Comparison of ENCODE assay signal across 8 cellular contexts in the genomic region with DNA sequence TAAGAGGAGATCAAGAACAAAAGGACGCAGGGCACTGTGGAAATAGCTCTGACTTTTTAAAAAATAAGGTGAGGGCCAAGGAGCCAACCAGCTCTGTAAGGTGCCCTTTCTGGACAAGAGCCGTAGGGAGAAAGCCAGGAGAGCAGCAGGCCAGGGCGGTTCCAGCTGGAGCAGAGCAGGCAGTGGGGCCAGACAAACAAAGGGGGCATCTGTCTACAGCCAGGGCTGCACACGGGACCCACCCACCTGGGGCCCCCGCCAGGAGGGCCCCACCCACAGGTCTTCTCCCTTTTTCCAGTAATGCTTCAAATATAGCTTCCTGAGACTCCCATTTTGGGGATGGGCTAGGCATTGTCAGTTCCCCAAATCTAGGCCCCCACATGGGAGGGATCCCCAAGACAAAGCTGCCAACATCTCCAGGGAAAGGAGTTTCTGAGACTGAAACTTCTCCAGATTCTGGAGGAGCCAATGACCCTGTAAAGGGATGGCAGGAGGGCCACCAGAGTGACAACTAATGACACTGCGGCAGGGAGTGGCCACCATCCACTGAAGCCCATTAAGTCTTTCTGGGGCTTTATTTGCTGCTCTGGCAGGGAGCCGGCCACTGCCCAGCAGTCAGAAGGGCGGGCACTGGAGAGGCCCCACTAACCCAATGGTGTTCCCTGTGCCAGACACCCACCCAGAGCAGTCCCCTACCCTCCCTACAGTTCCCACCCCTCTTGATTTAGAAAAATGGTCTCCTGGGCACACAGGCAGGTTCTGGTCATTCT. TPM values are rescaled to one million over a fixed set of nuclear protein-coding genes. Genes with fewer than 3 reads are reported as not detected.
DNase-seq lines count a peak whose midpoint lies in the region; ATAC-seq, FAIRE-seq and TF ChIP-seq lines count a peak whose summit lies in the region.

No MANE protein-coding gene starts in this region.

- no peaks in the 10 kb centered on the region for H3K36me3 ChIP-seq in cardiac muscle cell
- peaks cover 23% of the 10 kb centered on the region; the same call in 1 of the 3 replicates for H3K36me3 ChIP-seq in K562 (ENCODE audit: control insufficient read depth, insufficient read depth, low read length)
- peaks cover 1 to 38% of the 10 kb centered on the region in 2 experiments for H3K36me3 ChIP-seq in mesenchymal stem cell (ENCODE audit: control insufficient read depth in 1 of 2, insufficient read depth in 2 of 2, low read depth in 1 of 2, low read length in 2 of 2)
- no peaks in the 10 kb centered on the region for H3K36me3 ChIP-seq in uterus

- no peak overlapping the region for H2BK12ac ChIP-seq in mesenchymal stem cell (ENCODE audit: low read length in 2 of 2)

- POLR2A ChIA-PET in K562 (lab: Yijun Ruan, JAX): interaction anchor here (0.7 to 1.2 kb wide), 3 partner anchors 10 to 1183 kb away, joined by 3 to 5 read pairs (median 3); no protein-coding TSS in a partner anchor

- no peak overlapping the region for H3K4ac ChIP-seq in mesenchymal stem cell (ENCODE audit: low read depth in 1 of 2, low read length in 2 of 2)

- H3K27me3 ChIP-seq in cardiac muscle cell (no peaks in the 10 kb centered on the region), K562 (ENCODE audit: control insufficient read depth in 2 of 2, insufficient read depth in 2 of 2, low read length in 2 of 2) (no peaks in the 10 kb centered on the region), mesenchymal stem cell (ENCODE audit: control insufficient read depth in 1 of 2, insufficient read depth in 1 of 2, low read length in 2 of 2) (no peaks in the 10 kb centered on the region), uterus (no peaks in the 10 kb centered on the region)

- H3K27ac ChIP-seq in cardiac muscle cell: no peak overlapping the region
- no peak overlapping the region for H3K27ac ChIP-seq in K562 (ENCODE audit: extremely low read depth, low read depth, low read length)
- H3K27ac ChIP-seq in mesenchymal stem cell (ENCODE audit: low read length, poor library complexity, severe bottlenecking): no peak overlapping the region
- H3K27ac ChIP-seq in uterus: peak overlapping the region; percentile 96

- H2BK15ac ChIP-seq in mesenchymal stem cell (ENCODE audit: low read depth, poor library complexity, severe bottlenecking): no peak overlapping the region

- H3K79me2 ChIP-seq in K562 (ENCODE audit: control insufficient read depth, insufficient read depth, low read length): peaks cover 19% of the 10 kb centered on the region

- peak overlapping the region; percentile 36 for H2AK5ac ChIP-seq in mesenchymal stem cell (ENCODE audit: low read length, severe bottlenecking)

- H3K9ac ChIP-seq in K562 (ENCODE audit: insufficient read depth in 1 of 2, low read depth in 2 of 2, low read length in 2 of 2) (peak overlapping the region in 1 of 2 experiments; percentile 73; a peak in 2 of 4 replicates), mesenchymal stem cell (ENCODE audit: low read length) (peak overlapping the region; percentile 92)

- TF ChIP-seq RAD21 in K562 (CRISPR knock-in tag; conservative IDR thresholded peaks at IDR 0.05 in 1 of 2, IDR thresholded peaks at IDR 0.05 in 1 of 2): no peak

- H3K9me1 ChIP-seq in K562 (ENCODE audit: control insufficient read depth, insufficient read depth, low read length): no peaks in the 10 kb centered on the region

- FAIRE-seq in K562 (lab: Jason Lieb, UNC): no peak

- no peak for DNase-seq in cardiac muscle cell (ENCODE audit: low read depth in 1 of 2, low spot score in 1 of 2)
- DNase-seq in Right ventricle myocardium superior: no peak
- DNase-seq in K562 (ENCODE audit: extremely low read depth in 1 of 4, low spot score in 3 of 4): peak in 1 of 4 experiments; percentile 36
- DNase-seq in mesenchymal stem cell: no peak
- peak; percentile 25 to 30 for DNase-seq in uterus
- no peak for DNase-seq in CD1c-positive myeloid dendritic cell (ENCODE audit: extremely low spot score)
- DNase-seq in NCI-H2171 treated with DMSO at 0.1 percent for 48 hours (lab: John Stamatoyannopoulos, UW): no peak
- DNase-seq in central memory CD4-positive, alpha-beta T cell: no peak

- no peak for TF ChIP-seq POLR2A in K562 (conservative IDR thresholded peaks at IDR 0.05)
- TF ChIP-seq POLR2A in uterus (IDR thresholded peaks at IDR 0.05): no peak

- H2BK5ac ChIP-seq in mesenchymal stem cell (ENCODE audit: low read depth, low read length, poor library complexity, severe bottlenecking): peak overlapping the region; percentile 4

- WGBS in K562 (ENCODE audit: insufficient coverage, low coverage, missing lambda C conversion rate): 83% methylated on average over 6 of the region's 8 CpGs
- 67% methylated on average over 8 of the region's 8 CpGs for WGBS in mesenchymal stem cell

- TF ChIP-seq EP300 in K562 (IDR thresholded peaks at IDR 0.05; ENCODE audit: low read length): no peak

- H3K9me3 ChIP-seq in cardiac muscle cell (ENCODE audit: low read depth): no peaks in the 10 kb centered on the region
- H3K9me3 ChIP-seq in K562 (replicated peaks; ENCODE audit: control insufficient read depth, insufficient read depth, low read depth, low read length): no peaks in the 10 kb centered on the region
- no peaks in the 10 kb centered on the region for H3K9me3 ChIP-seq in mesenchymal stem cell (ENCODE audit: control insufficient read depth, low read length)
- no peaks in the 10 kb centered on the region for H3K9me3 ChIP-seq in uterus

- peak overlapping the region; percentile 71 for H2BK120ac ChIP-seq in mesenchymal stem cell (ENCODE audit: low read depth, low read length)

- H2AFZ ChIP-seq in K562 (ENCODE audit: low read depth, low read length) (no peak overlapping the region), mesenchymal stem cell (ENCODE audit: low read depth, low read length) (no peak overlapping the region)

- CTCF ChIA-PET in K562 (lab: Yijun Ruan, JAX; ENCODE audit: low intra/inter-chr PET ratio): interaction anchor here (0.8 kb wide), 1 partner anchor 105 kb away, joined by 3 read pairs; no protein-coding TSS in a partner anchor

- H3K4me1 ChIP-seq in cardiac muscle cell (ENCODE audit: low read depth) (peaks cover 39% of the 10 kb centered on the region), K562 (replicated peaks in 1 of 2; ENCODE audit: control insufficient read depth in 2 of 2, insufficient read depth in 2 of 2, low read length in 2 of 2) (peaks cover 8 to 61% of the 10 kb centered on the region in 2 experiments), mesenchymal stem cell (ENCODE audit: control insufficient read depth, insufficient read depth, low read depth, low read length) (peaks cover 54% of the 10 kb centered on the region), uterus (peaks cover 0 to 18% of the 10 kb centered on the region in 2 donors)

- peak overlapping the region; percentile 85 for H3K4me3 ChIP-seq in cardiac muscle cell
- no peak overlapping the region for H3K4me3 ChIP-seq in K562
- H3K4me3 ChIP-seq in mesenchymal stem cell (ENCODE audit: insufficient read depth in 1 of 2, low read depth in 1 of 2, low read length in 2 of 2): peak overlapping the region in 1 of 2 experiments; percentile 94
- peak overlapping the region; percentile 80 to 97 for H3K4me3 ChIP-seq in uterus

- in situ Hi-C loops in K562 (cut with MboI): loop anchor here (10.0 kb wide), 1 partner anchor 378 kb away; no protein-coding TSS in a partner anchor

- H3K23ac ChIP-seq in mesenchymal stem cell (ENCODE audit: low read length in 2 of 2): no peak overlapping the region

- no peak overlapping the region for H3K14ac ChIP-seq in mesenchymal stem cell (ENCODE audit: low read length in 2 of 2)

- no peak for TF ChIP-seq CTCF in cardiac muscle cell (IDR thresholded peaks at IDR 0.05; ENCODE audit: low read depth, low read length)
- TF ChIP-seq CTCF in K562 (IDR thresholded peaks at IDR 0.05 in 2 of 3, conservative IDR thresholded peaks at IDR 0.05 in 1 of 3; ENCODE audit: insufficient read depth in 2 of 3, low read depth in 1 of 3, low read length in 3 of 3): no peak
- no peak for TF ChIP-seq CTCF in uterus (IDR thresholded peaks at IDR 0.05)

- H3K4me2 ChIP-seq in K562 (ENCODE audit: insufficient read depth, low read length) (peak overlapping the region; percentile 72; the same call in 1 of the 2 replicates), mesenchymal stem cell (ENCODE audit: low read length, poor library complexity, severe bottlenecking) (peak overlapping the region; percentile 94)

- H4K91ac ChIP-seq in mesenchymal stem cell (ENCODE audit: low read length): peak overlapping the region; percentile 39

- peaks cover 21% of the 10 kb centered on the region for H3K79me1 ChIP-seq in mesenchymal stem cell (replicated peaks; ENCODE audit: low read length, poor library complexity, severe bottlenecking)

- ATAC-seq in Right ventricle myocardium superior (ENCODE audit: poor library complexity) (no peak), K562 (no peak)

- H3K18ac ChIP-seq in mesenchymal stem cell (ENCODE audit: low read depth in 1 of 2, low read length in 2 of 2): no peak overlapping the region

- no peaks in the 10 kb centered on the region for H4K20me1 ChIP-seq in K562 (replicated peaks; ENCODE audit: control insufficient read depth, insufficient read depth, low read length)

- intact Hi-C loops in Right ventricle myocardium superior (cut with DNase I): no loop called here
- intact Hi-C loops in K562 (cut with micrococcal nuclease): loop anchor here (5.0 kb wide), 4 partner anchors 46 to 386 kb away; a partner anchor contains a TSS
- intact Hi-C loops in uterus (cut with DNase I; ENCODE audit: low total_unique reads): loop anchor here (10.0 kb wide), 2 partner anchors 178 to 378 kb away; no protein-coding TSS in a partner anchor

- H4K8ac ChIP-seq in mesenchymal stem cell (ENCODE audit: low read length): no peak overlapping the region

- BruUV-seq in K562 (replicated peaks; lab: Mats Ljungman, UMichigan): no TSS peak

RNA-seq across cellular contexts. Expression of a gene that starts 1.9 kb away (rescaled TPM):
- 31.5 and 42.8 TPM in 2 replicates for total RNA-seq in cardiac muscle cell
- 10.0 and 16.5 TPM in 2 replicates for polyA plus RNA-seq in cardiac muscle cell
- total RNA-seq in Right ventricle myocardium superior: 12.5 TPM
- 11.1 and 14.8 TPM in 2 replicates for total RNA-seq in K562 (2011; cell fraction: chromatin; rRNA removed; ENCODE audit: low replicate concordance)
- total RNA-seq in K562 (2011; cell fraction: nucleolus; rRNA removed): 8.8 and 11.5 TPM in 2 replicates
- 12.8 and 16.3 TPM in 2 replicates for total RNA-seq in K562 (2011; cell fraction: nucleoplasm; rRNA removed)
- 6.7 and 7.6 TPM in 2 replicates for total RNA-seq in K562 (2014; rRNA removed)
- 2.9 and 3.0 TPM in 2 replicates for total RNA-seq in K562 (2014; rRNA removed; fragmentation: Illumina TruSeq; extraction: Trizol)
- total RNA-seq in K562 (2015; rRNA removed; fragmentation: Illumina TruSeq; extraction: Trizol): 3.7 and 4.2 TPM in 2 replicates
- total RNA-seq in K562 (2021): 8.4 and 12.3 TPM in 2 replicates
- polyA plus RNA-seq in K562 (2011; rRNA removed): 2.6 and 2.8 TPM in 2 replicates
- polyA plus RNA-seq in K562 (2011; cell fraction: cytosol; rRNA removed): 1.7 and 4.1 TPM in 2 replicates
- polyA plus RNA-seq in K562 (2011; cell fraction: nucleus; rRNA removed): 10.4 and 14.9 TPM in 2 replicates
- polyA plus RNA-seq in K562 (2012): 3.1 and 3.3 TPM in 2 replicates
- 2.5 and 2.6 TPM in 2 replicates for polyA plus RNA-seq in K562 (2014; fragmentation: Illumina TruSeq; extraction: Trizol)
- under 1 TPM; 0.45 TPM for polyA plus RNA-seq in K562 (2014; fragmentation: Nextera tagmentation; extraction: Ambion mirVana)
- polyA plus RNA-seq in K562 (2014; rRNA removed): 4.6 and 5.1 TPM in 2 replicates
- polyA minus RNA-seq in K562 (2011; rRNA and poly(A)+ RNA removed): 1.9 and 2.1 TPM in 2 replicates
- 2.3 and 4.7 TPM in 2 replicates for polyA minus RNA-seq in K562 (2011; cell fraction: cytosol; rRNA and poly(A)+ RNA removed)
- polyA minus RNA-seq in K562 (2011; cell fraction: nucleus; rRNA and poly(A)+ RNA removed): 5.1 and 5.3 TPM in 2 replicates
- 15.0 TPM for polyA plus RNA-seq in mesenchymal stem cell (2013, experiment 1 of 2)
- 15.0 TPM for polyA plus RNA-seq in mesenchymal stem cell (2013, experiment 2 of 2)
- total RNA-seq in uterus: 10 to 100 TPM; 19.7 to 61.5 (median 48.4) TPM

RNA-seq across cellular contexts. Expression of a gene that starts 46.6 kb away (rescaled TPM):
- 44.5 and 45.2 TPM in 2 replicates for total RNA-seq in cardiac muscle cell
- 8.2 and 9.0 TPM in 2 replicates for polyA plus RNA-seq in cardiac muscle cell
- total RNA-seq in Right ventricle myocardium superior: 11.3 TPM
- total RNA-seq in K562 (2011; cell fraction: chromatin; rRNA removed; ENCODE audit: low replicate concordance): 22.0 and 38.1 TPM in 2 replicates
- 26.2 and 28.3 TPM in 2 replicates for total RNA-seq in K562 (2011; cell fraction: nucleolus; rRNA removed)
- total RNA-seq in K562 (2011; cell fraction: nucleoplasm; rRNA removed): 23.4 and 29.6 TPM in 2 replicates
- total RNA-seq in K562 (2014; rRNA removed): 36.3 and 39.3 TPM in 2 replicates
- 11.5 and 11.8 TPM in 2 replicates for total RNA-seq in K562 (2014; rRNA removed; fragmentation: Illumina TruSeq; extraction: Trizol)
- total RNA-seq in K562 (2015; rRNA removed; fragmentation: Illumina TruSeq; extraction: Trizol): 31.4 and 31.9 TPM in 2 replicates
- 33.0 and 35.3 TPM in 2 replicates for total RNA-seq in K562 (2021)
- polyA plus RNA-seq in K562 (2011; rRNA removed): 15.1 and 16.9 TPM in 2 replicates
- 18.9 and 34.3 TPM in 2 replicates for polyA plus RNA-seq in K562 (2011; cell fraction: cytosol; rRNA removed)
- polyA plus RNA-seq in K562 (2011; cell fraction: nucleus; rRNA removed): 17.4 and 25.9 TPM in 2 replicates
- polyA plus RNA-seq in K562 (2012): 29.5 and 34.3 TPM in 2 replicates
- polyA plus RNA-seq in K562 (2014; fragmentation: Illumina TruSeq; extraction: Trizol): 19.6 and 26.5 TPM in 2 replicates
- under 1 TPM; 0.70 to 0.95 TPM for polyA plus RNA-seq in K562 (2014; fragmentation: Nextera tagmentation; extraction: Ambion mirVana)
- 35.0 and 38.6 TPM in 2 replicates for polyA plus RNA-seq in K562 (2014; rRNA removed)
- polyA minus RNA-seq in K562 (2011; rRNA and poly(A)+ RNA removed): 4.3 and 4.6 TPM in 2 replicates
- 10.5 and 11.5 TPM in 2 replicates for polyA minus RNA-seq in K562 (2011; cell fraction: cytosol; rRNA and poly(A)+ RNA removed)
- 7.0 and 7.8 TPM in 2 replicates for polyA minus RNA-seq in K562 (2011; cell fraction: nucleus; rRNA and poly(A)+ RNA removed)
- polyA plus RNA-seq in mesenchymal stem cell (2013, experiment 1 of 2): 35.3 TPM
- polyA plus RNA-seq in mesenchymal stem cell (2013, experiment 2 of 2): 35.1 TPM
- total RNA-seq in uterus: 10 to 100 TPM in 2 of 4 donors, 1 to 10 TPM in 2; 1.3 to 28.7 (median 10.6) TPM

Comparison
In these comparisons a context has a peak if more than half of its experiments do, and no peak if none do; other contexts are left out.
1. DNase-seq: peak in uterus (2 of 2); none in cardiac muscle cell (0 of 2), Right ventricle myocardium superior (single experiment), mesenchymal stem cell (single experiment), CD1c-positive myeloid dendritic cell (single experiment), NCI-H2171 treated with DMSO at 0.1 percent for 48 hours (single experiment) and central memory CD4-positive, alpha-beta T cell (single experiment).
2. H3K27ac ChIP-seq: peak in uterus (2 of 2); none in cardiac muscle cell (single experiment), K562 (single experiment) and mesenchymal stem cell (single experiment).